8 cellular contexts compared by ENCODE assay signal in the genomic region with DNA sequence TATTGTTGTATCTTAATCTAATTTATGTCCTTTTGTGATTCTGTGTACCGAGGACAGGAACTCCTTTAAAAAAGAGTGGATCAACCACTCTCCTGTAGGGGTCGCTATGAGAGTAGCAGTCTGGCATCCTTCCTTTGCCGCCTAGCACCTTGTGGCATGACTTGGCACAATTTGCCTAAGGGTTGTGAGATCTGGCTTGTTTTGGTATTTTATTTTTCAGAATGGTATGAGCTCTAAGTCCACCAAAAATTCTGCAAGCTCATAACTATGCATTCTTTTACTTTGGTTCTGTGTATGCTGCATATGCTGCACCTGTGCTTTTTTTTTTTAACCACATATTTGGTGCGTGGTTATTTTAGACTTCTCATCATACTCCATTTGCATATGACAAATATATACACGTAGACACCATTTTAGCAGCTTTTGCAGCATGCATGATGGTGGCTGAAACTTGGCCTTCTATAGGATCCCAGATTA.
A peak's percentile ranks its signal among the peaks of the same experiment; 100 is the strongest.
DNase-seq lines count a peak whose midpoint lies in the region; ATAC-seq and TF ChIP-seq lines count a peak whose summit lies in the region.

No MANE protein-coding gene starts in this region.

- CTCF ChIA-PET in OCI-LY7 (lab: Charles Lee; ENCODE audit: unreplicated experiment), result interaction anchor here (0.7 to 1.8 kb wide), 13 partner anchors 11 to 336 kb away, joined by 3 to 11 read pairs (median 4); no protein-coding TSS in a partner anchor

- H3K27ac ChIP-seq in OCI-LY7 (ENCODE audit: low read depth, low read length, poor library complexity, severe bottlenecking) (peak overlapping the region; percentile 92), testis (no peak overlapping the region)

- peak overlapping the region in 1 of 10 donors; percentile 11 for H3K4me3 Mint-ChIP-seq in naive thymus-derived CD8-positive, alpha-beta T cell

- TF ChIP-seq POLR2A in testis (IDR thresholded peaks at IDR 0.05), result no peak

- BruUV-seq in OCI-LY7 (replicated peaks; lab: Mats Ljungman, UMichigan), result no TSS peak

- H3K9me2 ChIP-seq in OCI-LY7 (ENCODE audit: insufficient read depth, low read length), result no peaks in the 10 kb centered on the region

- H4K20me1 ChIP-seq in OCI-LY7 (ENCODE audit: insufficient read depth, low read length), result no peaks in the 10 kb centered on the region

- H3K36me3 Mint-ChIP-seq in naive thymus-derived CD8-positive, alpha-beta T cell, result no peaks in the 10 kb centered on the region

- DNase-seq in G401 (ENCODE audit: low spot score) (peak; percentile 89), OCI-LY7 (ENCODE audit: low spot score) (peak; percentile 93), fibroblast of villous mesenchyme (ENCODE audit: low read depth) (peak; percentile 29), testis (peak; percentile 54), NCI-H1436 (lab: John Stamatoyannopoulos, UW) (no peak)
- DNase-seq in naive thymus-derived CD8-positive, alpha-beta T cell, result no peak

- H3K4me1 ChIP-seq in OCI-LY7 (ENCODE audit: insufficient read depth, low read length, poor library complexity, severe bottlenecking) (peaks cover 55% of the 10 kb centered on the region), testis (no peaks in the 10 kb centered on the region)

- 0 out of 2 replicates have a peak, but pooled peaks cover 4% of the 10 kb centered on the region for H3K36me3 ChIP-seq in OCI-LY7 (ENCODE audit: insufficient read depth, low read length)
- no peaks in the 10 kb centered on the region for H3K36me3 ChIP-seq in testis (ENCODE audit: low read depth, missing control alignments)

- H3K9me3 Mint-ChIP-seq in naive thymus-derived CD8-positive, alpha-beta T cell, result no peaks in the 10 kb centered on the region

- H3K4me3 ChIP-seq in OCI-LY7 (ENCODE audit: low read depth, low read length, poor library complexity, severe bottlenecking) (peak overlapping the region; percentile 86), fibroblast of villous mesenchyme (ENCODE audit: low read depth, low read length) (no peak overlapping the region), testis (no peak overlapping the region)

- peak overlapping the region; percentile 95; the same call in 1 of the 2 replicates for H2AFZ ChIP-seq in OCI-LY7 (ENCODE audit: low read length)

- H3K27ac Mint-ChIP-seq in naive thymus-derived CD8-positive, alpha-beta T cell, result no peak overlapping the region

- intact Hi-C loops in OCI-LY7 (cut with micrococcal nuclease; ENCODE audit: unreplicated experiment), result loop anchor here (1.0 to 10.0 kb wide), 8 partner anchors 19 to 553 kb away; partner anchors contain the start of genes CDK14 and FZD1
- intact Hi-C loops in testis (cut with DNase I; ENCODE audit: low total_unique reads), result no loop called here

- no peaks in the 10 kb centered on the region for H3K27me3 Mint-ChIP-seq in naive thymus-derived CD8-positive, alpha-beta T cell

- POLR2A ChIA-PET in OCI-LY7 (lab: Charles Lee), result interaction anchor here (0.6 to 10.3 kb wide), 33 partner anchors 9 to 1216 kb away, joined by 3 to 230 read pairs (median 4); no protein-coding TSS in a partner anchor
- POLR2A ChIA-PET in naive thymus-derived CD8-positive, alpha-beta T cell (lab: Charles Lee), result no interaction called here

- in situ Hi-C loops in G401 (cut with HindIII; ENCODE audit: low sequenced_read_pairs), result no loop called here

- no peaks in the 10 kb centered on the region for H3K9me3 ChIP-seq in OCI-LY7 (ENCODE audit: low read length)
- no peaks in the 10 kb centered on the region for H3K9me3 ChIP-seq in testis

- no peaks in the 10 kb centered on the region for H3K27me3 ChIP-seq in testis

- peak; percentile 100 for TF ChIP-seq CTCF in OCI-LY7 (conservative IDR thresholded peaks at IDR 0.05; ENCODE audit: low read length)
- peak; percentile 68 for TF ChIP-seq CTCF in fibroblast of villous mesenchyme (IDR thresholded peaks at IDR 0.05; ENCODE audit: insufficient read depth, low read depth, low read length)
- TF ChIP-seq CTCF in testis (IDR thresholded peaks at IDR 0.05), result peak in 1 of 3 experiments; percentile 29

- 72 to 76% methylated on average over 5 of the region's 5 CpGs for WGBS in testis, 2 donors

- ATAC-seq in GM19463 (IDR thresholded peaks at IDR 0.05; ENCODE audit: unreplicated experiment), result peak; percentile 59
- ATAC-seq in HG03342 (IDR thresholded peaks at IDR 0.05; ENCODE audit: unreplicated experiment), result peak; percentile 61
- no peak for ATAC-seq in naive thymus-derived CD8-positive, alpha-beta T cell

- peaks cover 52% of the 10 kb centered on the region for H3K79me2 ChIP-seq in OCI-LY7 (ENCODE audit: insufficient read depth, low read depth, low read length)

- H3K4me2 ChIP-seq in OCI-LY7 (ENCODE audit: low read length), result peak overlapping the region; percentile 99

- peaks cover 0 to 32% (median 0%) of the 10 kb centered on the region in 4 donors for H3K4me1 Mint-ChIP-seq in naive thymus-derived CD8-positive, alpha-beta T cell

Comparison
In these comparisons a context has a peak if more than half of its experiments do, and no peak if none do; other contexts are left out.
1. DNase-seq: peak in G401 (single experiment), OCI-LY7 (single experiment), fibroblast of villous mesenchyme (single experiment) and testis (single experiment); none in NCI-H1436 (single experiment) and naive thymus-derived CD8-positive, alpha-beta T cell (0 of 10).
2. ATAC-seq: peak in GM19463 (single experiment) and HG03342 (single experiment); none in naive thymus-derived CD8-positive, alpha-beta T cell (0 of 2).